In the genomic region with DNA sequence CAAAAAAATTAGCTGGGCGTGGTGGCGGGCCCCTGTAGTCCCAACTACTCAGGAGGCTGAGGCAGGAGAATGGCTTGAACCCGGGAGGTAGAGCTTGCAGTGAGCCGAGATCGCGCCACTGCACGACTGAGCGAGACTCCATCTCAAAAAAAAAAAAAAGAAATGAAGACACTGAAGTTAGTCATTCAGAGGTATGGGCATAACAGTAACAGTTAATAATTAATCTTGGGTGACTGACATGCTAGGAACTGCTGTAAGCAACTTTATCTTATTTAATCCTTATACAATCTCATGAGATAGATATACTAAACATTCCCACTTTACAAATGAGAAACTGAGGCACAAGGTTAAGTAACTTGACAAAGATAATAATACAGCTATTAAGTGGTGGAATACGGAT, we compare ENCODE assay signal across 2 cellular contexts.
TF ChIP-seq lines count a peak whose summit lies in the region.

No MANE protein-coding gene starts in this region.

TF ChIP-seq in HepG2, 621 proteins besides CTCF, POLR2A, EP300 and RAD21:
- TF ChIP-seq ZNF362 (CRISPR knock-in tag; IDR thresholded peaks at IDR 0.05; ENCODE audit: borderline replicate concordance) (peak; percentile 35; the same call in 1 of the 2 replicates), FOSL2 (CRISPR knock-in tag; IDR thresholded peaks at IDR 0.05) (no peak)
- TF ChIP-seq, protein P1, sequence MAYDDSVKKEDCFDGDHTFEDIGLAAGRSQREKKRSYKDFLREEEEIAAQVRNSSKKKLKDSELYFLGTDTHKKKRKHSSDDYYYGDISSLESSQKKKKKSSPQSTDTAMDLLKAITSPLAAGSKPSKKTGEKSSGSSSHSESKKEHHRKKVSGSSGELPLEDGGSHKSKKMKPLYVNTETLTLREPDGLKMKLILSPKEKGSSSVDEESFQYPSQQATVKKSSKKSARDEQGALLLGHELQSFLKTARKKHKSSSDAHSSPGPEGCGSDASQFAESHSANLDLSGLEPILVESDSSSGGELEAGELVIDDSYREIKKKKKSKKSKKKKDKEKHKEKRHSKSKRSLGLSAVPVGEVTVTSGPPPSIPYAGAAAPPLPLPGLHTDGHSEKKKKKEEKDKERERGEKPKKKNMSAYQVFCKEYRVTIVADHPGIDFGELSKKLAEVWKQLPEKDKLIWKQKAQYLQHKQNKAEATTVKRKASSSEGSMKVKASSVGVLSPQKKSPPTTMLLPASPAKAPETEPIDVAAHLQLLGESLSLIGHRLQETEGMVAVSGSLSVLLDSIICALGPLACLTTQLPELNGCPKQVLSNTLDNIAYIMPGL (CRISPR knock-in tag; IDR thresholded peaks at IDR 0.05; ENCODE audit: borderline replicate concordance in 1 of 2, low read depth in 1 of 2): no peak
- TF ChIP-seq, protein P2, sequence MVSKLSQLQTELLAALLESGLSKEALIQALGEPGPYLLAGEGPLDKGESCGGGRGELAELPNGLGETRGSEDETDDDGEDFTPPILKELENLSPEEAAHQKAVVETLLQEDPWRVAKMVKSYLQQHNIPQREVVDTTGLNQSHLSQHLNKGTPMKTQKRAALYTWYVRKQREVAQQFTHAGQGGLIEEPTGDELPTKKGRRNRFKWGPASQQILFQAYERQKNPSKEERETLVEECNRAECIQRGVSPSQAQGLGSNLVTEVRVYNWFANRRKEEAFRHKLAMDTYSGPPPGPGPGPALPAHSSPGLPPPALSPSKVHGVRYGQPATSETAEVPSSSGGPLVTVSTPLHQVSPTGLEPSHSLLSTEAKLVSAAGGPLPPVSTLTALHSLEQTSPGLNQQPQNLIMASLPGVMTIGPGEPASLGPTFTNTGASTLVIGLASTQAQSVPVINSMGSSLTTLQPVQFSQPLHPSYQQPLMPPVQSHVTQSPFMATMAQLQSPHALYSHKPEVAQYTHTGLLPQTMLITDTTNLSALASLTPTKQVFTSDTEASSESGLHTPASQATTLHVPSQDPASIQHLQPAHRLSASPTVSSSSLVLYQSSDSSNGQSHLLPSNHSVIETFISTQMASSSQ (IDR thresholded peaks at IDR 0.05; ENCODE audit: low read depth): peak; percentile 59
- TF ChIP-seq, protein P2 (CRISPR knock-in tag; IDR thresholded peaks at IDR 0.05; ENCODE audit: borderline replicate concordance): no peak
- TF ChIP-seq, protein P3, sequence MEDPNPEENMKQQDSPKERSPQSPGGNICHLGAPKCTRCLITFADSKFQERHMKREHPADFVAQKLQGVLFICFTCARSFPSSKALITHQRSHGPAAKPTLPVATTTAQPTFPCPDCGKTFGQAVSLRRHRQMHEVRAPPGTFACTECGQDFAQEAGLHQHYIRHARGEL (CRISPR knock-in tag; IDR thresholded peaks at IDR 0.05): no peak

TF ChIP-seq in GM12878, 131 proteins besides CTCF, POLR2A, EP300 and RAD21:
- TF ChIP-seq SKIL (IDR thresholded peaks at IDR 0.05; ENCODE audit: low read depth, poor library complexity, severe bottlenecking): no peak
- TF ChIP-seq, protein P4, sequence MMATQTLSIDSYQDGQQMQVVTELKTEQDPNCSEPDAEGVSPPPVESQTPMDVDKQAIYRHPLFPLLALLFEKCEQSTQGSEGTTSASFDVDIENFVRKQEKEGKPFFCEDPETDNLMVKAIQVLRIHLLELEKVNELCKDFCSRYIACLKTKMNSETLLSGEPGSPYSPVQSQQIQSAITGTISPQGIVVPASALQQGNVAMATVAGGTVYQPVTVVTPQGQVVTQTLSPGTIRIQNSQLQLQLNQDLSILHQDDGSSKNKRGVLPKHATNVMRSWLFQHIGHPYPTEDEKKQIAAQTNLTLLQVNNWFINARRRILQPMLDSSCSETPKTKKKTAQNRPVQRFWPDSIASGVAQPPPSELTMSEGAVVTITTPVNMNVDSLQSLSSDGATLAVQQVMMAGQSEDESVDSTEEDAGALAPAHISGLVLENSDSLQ (IDR thresholded peaks at IDR 0.05): peak; percentile 43
